In genomic region chr5:39226558-39226957, GRCh38 we compare ENCODE assay signal across 22 cellular contexts. TPM values are rescaled to one million over a fixed set of nuclear protein-coding genes. Genes with fewer than 3 reads are reported as not detected.
DNase-seq lines count a peak whose midpoint lies in the region; ATAC-seq and TF ChIP-seq lines count a peak whose summit lies in the region.
"Had no signal": no experiment of that assay in that cellular context is flagged by ENCODE, and none has a peak within 500 bp of the region (broad histone marks: within the 10 kb centered on the region; RNA-seq: fewer than 3 reads in every experiment).

No MANE protein-coding gene starts in this region.

- H3K36me3 ChIP-seq in CD8-positive, alpha-beta T cell (ENCODE audit: insufficient read depth, low read length) = no peaks in the 10 kb centered on the region
- H3K36me3 ChIP-seq in mucosa of descending colon (ENCODE audit: low read depth) (no peaks in the 10 kb centered on the region), left ventricle myocardium inferior (no peaks in the 10 kb centered on the region)
- H3K36me3 ChIP-seq: Peyer's patch had no signal

- H3K27ac ChIP-seq in CD8-positive, alpha-beta T cell (ENCODE audit: low read depth, low read length) = no peak overlapping the region
- H3K27ac ChIP-seq in left ventricle myocardium inferior (replicated peaks) = no peak overlapping the region
- H3K27ac ChIP-seq: A549, Peyer's patch had no signal

- POLR2A ChIA-PET in CD8-positive, alpha-beta T cell (lab: Charles Lee) = interaction anchor here (0.6 to 1.1 kb wide), 2 partner anchors 44 to 304 kb away, joined by 3 read pairs; no protein-coding TSS in a partner anchor

- no peaks in the 10 kb centered on the region for H3K9me3 ChIP-seq in CD8-positive, alpha-beta T cell (ENCODE audit: low read length)
- H3K9me3 ChIP-seq in mucosa of descending colon (no peaks in the 10 kb centered on the region), left ventricle myocardium inferior (replicated peaks) (no peaks in the 10 kb centered on the region)
- H3K9me3 ChIP-seq: A549, Peyer's patch had no signal

- no peak for TF ChIP-seq POLR2A in lower leg skin (IDR thresholded peaks at IDR 0.05)

- no peak overlapping the region for H3K27ac Mint-ChIP-seq in activated CD4-positive, alpha-beta T cell treated with anti-CD3 and anti-CD28 coated beads, Interleukin-2, amount 10 ng/mL, durations not matched to agents 24 days and 14 days
- peak overlapping the region; percentile 60 for H3K27ac Mint-ChIP-seq in CD8-positive, alpha-beta T cell
- H3K27ac Mint-ChIP-seq in activated naive CD8-positive, alpha-beta T cell treated with anti-CD3 and anti-CD28 coated beads for 36 hours = peak overlapping the region; percentile 1
- H3K27ac Mint-ChIP-seq: GM23338 had no signal

- no peak for DNase-seq in activated CD4-positive, alpha-beta T cell treated with anti-CD3 and anti-CD28 coated beads, Interleukin-2, amount 10 ng/mL, durations not matched to agents 24 days and 14 days
- no peak for DNase-seq in activated CD4-positive, alpha-beta T cell treated with anti-CD3 and anti-CD28 coated beads, Interleukin-2, amount 50 U/mL, for 4 hours
- no peak for DNase-seq in CD8-positive, alpha-beta T cell
- no peak for DNase-seq in activated naive CD8-positive, alpha-beta T cell treated with anti-CD3 and anti-CD28 coated beads for 36 hours
- no peak for DNase-seq in mucosa of descending colon
- no peak for DNase-seq in lower leg skin (ENCODE audit: low spot score in 2 of 2)
- DNase-seq in left ventricle myocardium inferior = no peak
- no peak for DNase-seq in stimulated activated CD4-positive, alpha-beta T cell treated with anti-CD3 and anti-CD28 coated beads, Interleukin-4, amount 100 ng/mL, for 4 hours
- DNase-seq: Calu3; CD4-positive, alpha-beta memory T cell; NCI-H1092 treated with DMSO at 0.1 percent for 48 hours; NCI-H146; NCI-H2081; NCI-H2171 treated with DMSO at 0.1 percent for 48 hours; NCI-H446; NCI-H526 treated with DMSO at 0.1 percent for 48 hours; Peyer's patch had no signal

- intact Hi-C loops in activated CD4-positive, alpha-beta T cell treated with anti-CD3 and anti-CD28 coated beads, Interleukin-2, amount 10 ng/mL, durations not matched to agents 24 days and 14 days (cut with micrococcal nuclease) = no loop called here
- intact Hi-C loops in CD8-positive, alpha-beta T cell (cut with DNase I, micrococcal nuclease) = no loop called here
- intact Hi-C loops in mucosa of descending colon (cut with DNase I, micrococcal nuclease) (loop anchor here in 1 of 2 donors (10.0 kb wide), 1 partner anchor 318 kb away; no protein-coding TSS in a partner anchor), lower leg skin (cut with DNase I; ENCODE audit: low total_unique reads) (no loop called here), left ventricle myocardium inferior (cut with micrococcal nuclease) (no loop called here)

- no peaks in the 10 kb centered on the region for H3K27me3 ChIP-seq in CD8-positive, alpha-beta T cell (ENCODE audit: insufficient read depth, low read length)
- peaks cover 5% of the 10 kb centered on the region for H3K27me3 ChIP-seq in left ventricle myocardium inferior (ENCODE audit: low read depth)
- H3K27me3 ChIP-seq: Peyer's patch had no signal

- no peak for ATAC-seq in CD8-positive, alpha-beta T cell
- ATAC-seq in mucosa of descending colon = peak; percentile 61
- ATAC-seq: A549, GM12878, GM23338, K562, Right ventricle myocardium inferior had no signal

- H3K4me3 ChIP-seq in CD8-positive, alpha-beta T cell (ENCODE audit: low read depth, low read length) = no peak overlapping the region
- no peak overlapping the region for H3K4me3 ChIP-seq in mucosa of descending colon
- no peak overlapping the region for H3K4me3 ChIP-seq in lower leg skin (ENCODE audit: low read depth, poor library complexity, severe bottlenecking)
- H3K4me3 ChIP-seq in left ventricle myocardium inferior = no peak overlapping the region
- H3K4me3 ChIP-seq: A549, GM12878, GM23338, K562, Peyer's patch had no signal

- CTCF ChIA-PET in CD8-positive, alpha-beta T cell (lab: Charles Lee) = interaction anchor here (0.6 to 12.2 kb wide), 7 partner anchors 10 to 321 kb away, joined by 3 to 212 read pairs (median 3); no protein-coding TSS in a partner anchor

- no peaks in the 10 kb centered on the region for H3K27me3 Mint-ChIP-seq in activated CD4-positive, alpha-beta T cell treated with anti-CD3 and anti-CD28 coated beads, Interleukin-2, amount 10 ng/mL, durations not matched to agents 24 days and 14 days
- H3K27me3 Mint-ChIP-seq in CD8-positive, alpha-beta T cell (ENCODE audit: low read depth) = no peaks in the 10 kb centered on the region
- H3K27me3 Mint-ChIP-seq in activated naive CD8-positive, alpha-beta T cell treated with anti-CD3 and anti-CD28 coated beads for 36 hours = no peaks in the 10 kb centered on the region
- H3K27me3 Mint-ChIP-seq: CD4-positive, alpha-beta memory T cell had no signal

- peaks cover 17% of the 10 kb centered on the region for H3K4me1 Mint-ChIP-seq in activated CD4-positive, alpha-beta T cell treated with anti-CD3 and anti-CD28 coated beads, Interleukin-2, amount 10 ng/mL, durations not matched to agents 24 days and 14 days
- peaks cover 23% of the 10 kb centered on the region for H3K4me1 Mint-ChIP-seq in CD8-positive, alpha-beta T cell (ENCODE audit: low read depth)
- peaks cover 18% of the 10 kb centered on the region for H3K4me1 Mint-ChIP-seq in activated naive CD8-positive, alpha-beta T cell treated with anti-CD3 and anti-CD28 coated beads for 36 hours
- H3K4me1 Mint-ChIP-seq: GM23338 had no signal

- 95 to 97% methylated on average over 1 of the region's 1 CpG for WGBS in lower leg skin, 2 donors

- H3K4me1 ChIP-seq in CD8-positive, alpha-beta T cell (ENCODE audit: insufficient read depth, low read length) = peaks cover 14% of the 10 kb centered on the region
- no peaks in the 10 kb centered on the region for H3K4me1 ChIP-seq in mucosa of descending colon (ENCODE audit: low read depth)
- H3K4me1 ChIP-seq in left ventricle myocardium inferior = no peaks in the 10 kb centered on the region
- H3K4me1 ChIP-seq: Peyer's patch had no signal

- H3K9me3 Mint-ChIP-seq in activated CD4-positive, alpha-beta T cell treated with anti-CD3 and anti-CD28 coated beads, Interleukin-2, amount 10 ng/mL, durations not matched to agents 24 days and 14 days = no peaks in the 10 kb centered on the region
- no peaks in the 10 kb centered on the region for H3K9me3 Mint-ChIP-seq in CD8-positive, alpha-beta T cell
- no peaks in the 10 kb centered on the region for H3K9me3 Mint-ChIP-seq in activated naive CD8-positive, alpha-beta T cell treated with anti-CD3 and anti-CD28 coated beads for 36 hours
- H3K9me3 Mint-ChIP-seq: GM23338 had no signal

- no peak for TF ChIP-seq CTCF in CD8-positive, alpha-beta T cell (IDR thresholded peaks at IDR 0.05)
- TF ChIP-seq CTCF in mucosa of descending colon (IDR thresholded peaks at IDR 0.05) = no peak
- no peak for TF ChIP-seq CTCF in lower leg skin (IDR thresholded peaks at IDR 0.05)
- no peak for TF ChIP-seq CTCF in left ventricle myocardium inferior (IDR thresholded peaks at IDR 0.05; ENCODE audit: borderline replicate concordance)

- H3K4me3 Mint-ChIP-seq in activated CD4-positive, alpha-beta T cell treated with anti-CD3 and anti-CD28 coated beads, Interleukin-2, amount 10 ng/mL, durations not matched to agents 24 days and 14 days = peak overlapping the region; percentile 1
- peak overlapping the region; percentile 4 for H3K4me3 Mint-ChIP-seq in CD8-positive, alpha-beta T cell
- no peak overlapping the region for H3K4me3 Mint-ChIP-seq in activated naive CD8-positive, alpha-beta T cell treated with anti-CD3 and anti-CD28 coated beads for 36 hours
- H3K4me3 Mint-ChIP-seq: GM23338 had no signal

- no peaks in the 10 kb centered on the region for H3K36me3 Mint-ChIP-seq in activated CD4-positive, alpha-beta T cell treated with anti-CD3 and anti-CD28 coated beads, Interleukin-2, amount 10 ng/mL, durations not matched to agents 24 days and 14 days (ENCODE audit: low read depth)
- no peaks in the 10 kb centered on the region for H3K36me3 Mint-ChIP-seq in CD8-positive, alpha-beta T cell
- no peaks in the 10 kb centered on the region for H3K36me3 Mint-ChIP-seq in activated naive CD8-positive, alpha-beta T cell treated with anti-CD3 and anti-CD28 coated beads for 36 hours
- H3K36me3 Mint-ChIP-seq: CD4-positive, alpha-beta memory T cell had no signal

RNA-seq across cellular contexts. Expression of gene FYB1, which starts 7.2 kb away (rescaled TPM):
- 84.9 and 93.7 TPM in 2 replicates for total RNA-seq in activated CD4-positive, alpha-beta T cell treated with anti-CD3 and anti-CD28 coated beads, Interleukin-2, amount 10 ng/mL, durations not matched to agents 24 days and 14 days
- total RNA-seq in CD8-positive, alpha-beta T cell = 100 to 1,000 TPM; 250 to 257 TPM
- 10 to 100 TPM; 71.3 to 74.1 TPM for total RNA-seq in activated naive CD8-positive, alpha-beta T cell treated with anti-CD3 and anti-CD28 coated beads for 36 hours
- 10 to 100 TPM; 11.5 to 19.4 (median 13.1) TPM for total RNA-seq in mucosa of descending colon
- total RNA-seq in lower leg skin = 1 to 10 TPM; 1.5 to 5.0 (median 2.7) TPM
- 4.9 TPM for total RNA-seq in left ventricle myocardium inferior
- total RNA-seq: GM23338 had no signal
